ENCODE assay signal across 2 cellular contexts in the genomic region with DNA sequence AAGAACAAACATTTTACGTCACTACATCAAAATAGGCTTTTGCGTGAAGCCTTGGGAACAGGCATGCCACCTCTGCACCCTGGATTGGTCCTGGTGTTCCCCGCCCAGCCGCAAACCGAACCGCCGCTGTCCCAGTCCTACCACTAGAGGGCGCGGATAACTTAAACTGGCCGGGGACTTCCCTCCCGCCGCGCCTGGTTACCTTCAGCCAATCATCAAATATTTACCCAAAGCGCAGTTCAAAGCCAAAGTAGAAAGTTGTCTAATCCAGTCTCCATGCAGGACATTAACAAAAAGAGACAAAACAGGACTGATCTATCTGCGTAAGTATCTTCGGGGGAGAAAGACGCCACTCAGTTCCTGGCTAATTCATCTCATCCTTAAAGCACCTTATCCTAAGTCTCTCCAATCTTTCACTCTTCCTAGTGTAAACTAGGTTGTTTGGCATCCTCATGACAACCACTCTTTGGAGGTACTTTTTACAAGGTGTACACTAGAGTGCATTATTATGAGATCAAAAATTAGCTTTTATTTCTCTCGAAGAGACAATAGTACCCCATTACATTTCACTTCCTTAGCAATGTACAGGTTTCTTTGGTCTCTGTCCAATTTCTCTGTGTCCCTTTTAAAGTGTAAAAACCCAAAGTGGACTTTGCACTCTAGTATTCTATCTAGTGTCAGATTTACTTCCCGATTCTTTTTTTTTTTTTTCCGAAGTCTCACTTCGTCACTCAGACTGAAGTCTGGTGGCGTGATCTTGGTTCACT.
TF ChIP-seq lines count a peak whose summit lies in the region.

No MANE protein-coding gene starts in this region.

TF ChIP-seq in GM23338, 12 proteins besides CTCF, POLR2A, EP300 and RAD21:
- TF ChIP-seq CREB1 (CRISPR knock-in tag; IDR thresholded peaks at IDR 0.05; ENCODE audit: low read depth) (peak; percentile 44; the same call in 1 of the 2 replicates), EZH2phosphoT487 (IDR thresholded peaks at IDR 0.05; ENCODE audit: unreplicated experiment) (no peak)

TF ChIP-seq in K562, 482 proteins besides CTCF, POLR2A, EP300 and RAD21 (continues in another document):
- TF ChIP-seq VEZF1 (CRISPR knock-in tag; IDR thresholded peaks at IDR 0.05) = peak; percentile 64
- TF ChIP-seq TBL1XR1 (IDR thresholded peaks at IDR 0.05; ENCODE audit: low read length in 2 of 2) = 0 out of 4 replicates have a peak, but pooled peaks of 1 of the 2 experiments have one; percentile 3
- TF ChIP-seq ARID1B (IDR thresholded peaks at IDR 0.05) = peak; percentile 16; the same call in 1 of the 2 replicates
- TF ChIP-seq CTBP1 (IDR thresholded peaks at IDR 0.05; ENCODE audit: borderline replicate concordance) = peak; percentile 33; the same call in 1 of the 2 replicates
- TF ChIP-seq JUND (IDR thresholded peaks at IDR 0.05; ENCODE audit: borderline replicate concordance, low read depth, low read length) = peak; percentile 45; the same call in 1 of the 2 replicates
- no peak; the same call in 2 of the 3 replicates for TF ChIP-seq JUND (tag; IDR thresholded peaks at IDR 0.05; ENCODE audit: borderline replicate concordance, low read depth, low read length)
- TF ChIP-seq HCFC1 (IDR thresholded peaks at IDR 0.05; ENCODE audit: low read depth, low read length) = peak; percentile 46; the same call in 1 of the 2 replicates
- TF ChIP-seq KLF16 (IDR thresholded peaks at IDR 0.05) = peak; percentile 73
- peak; percentile 58 for TF ChIP-seq RFX1 (IDR thresholded peaks at IDR 0.05)
- peak; percentile 56 for TF ChIP-seq TBP (optimal IDR thresholded peaks at IDR 0.05; ENCODE audit: low read depth, low read length)
- TF ChIP-seq SMAD1 (IDR thresholded peaks at IDR 0.05; ENCODE audit: low read depth, low read length, partially characterized antibody) = no peak
- TF ChIP-seq KHSRP (IDR thresholded peaks at IDR 0.05) = 0 out of 2 replicates have a peak, but pooled peaks have one; percentile 20
- TF ChIP-seq, protein P1, sequence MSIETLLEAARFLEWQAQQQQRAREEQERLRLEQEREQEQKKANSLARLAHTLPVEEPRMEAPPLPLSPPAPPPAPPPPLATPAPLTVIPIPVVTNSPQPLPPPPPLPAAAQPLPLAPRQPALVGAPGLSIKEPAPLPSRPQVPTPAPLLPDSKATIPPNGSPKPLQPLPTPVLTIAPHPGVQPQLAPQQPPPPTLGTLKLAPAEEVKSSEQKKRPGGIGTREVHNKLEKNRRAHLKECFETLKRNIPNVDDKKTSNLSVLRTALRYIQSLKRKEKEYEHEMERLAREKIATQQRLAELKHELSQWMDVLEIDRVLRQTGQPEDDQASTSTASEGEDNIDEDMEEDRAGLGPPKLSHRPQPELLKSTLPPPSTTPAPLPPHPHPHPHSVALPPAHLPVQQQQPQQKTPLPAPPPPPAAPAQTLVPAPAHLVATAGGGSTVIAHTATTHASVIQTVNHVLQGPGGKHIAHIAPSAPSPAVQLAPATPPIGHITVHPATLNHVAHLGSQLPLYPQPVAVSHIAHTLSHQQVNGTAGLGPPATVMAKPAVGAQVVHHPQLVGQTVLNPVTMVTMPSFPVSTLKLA (conservative IDR thresholded peaks at IDR 0.05) = peak in 1 of 2 experiments; percentile 23; a peak in 1 of 4 replicates
- TF ChIP-seq SMC3 (conservative IDR thresholded peaks at IDR 0.05; ENCODE audit: insufficient read depth, low read depth, low read length) = peak; percentile 53
- peak; percentile 86 for TF ChIP-seq RB1 (IDR thresholded peaks at IDR 0.05; ENCODE audit: low read depth)
- peak; percentile 24; the same call in 1 of the 2 replicates for TF ChIP-seq PKNOX1 (IDR thresholded peaks at IDR 0.05)
- peak; percentile 38; the same call in 1 of the 2 replicates for TF ChIP-seq ESRRA (IDR thresholded peaks at IDR 0.05; ENCODE audit: borderline replicate concordance, low read depth)
- no peak for TF ChIP-seq MIER1 (IDR thresholded peaks at IDR 0.05; ENCODE audit: low read depth)
- TF ChIP-seq FOXJ3 (CRISPR knock-in tag; IDR thresholded peaks at IDR 0.05) = peak; percentile 75
- TF ChIP-seq TEAD1 (CRISPR knock-in tag; IDR thresholded peaks at IDR 0.05) = peak in 1 of 2 experiments; percentile 57; a peak in 1 of 4 replicates
- TF ChIP-seq SPI1 (IDR thresholded peaks at IDR 0.05; ENCODE audit: borderline replicate concordance, low read depth, low read length) = peak; percentile 73
- 0 out of 2 replicates have a peak, but pooled peaks have one; percentile 35 for TF ChIP-seq MYC (IDR thresholded peaks at IDR 0.05; ENCODE audit: low read depth, low read length)
- TF ChIP-seq MYC (CRISPR knock-in tag; IDR thresholded peaks at IDR 0.05; ENCODE audit: borderline replicate concordance, low read depth) = no peak
- 0 out of 2 replicates have a peak, but pooled peaks have one; percentile 55 for TF ChIP-seq REST (CRISPR knock-in tag; IDR thresholded peaks at IDR 0.05; ENCODE audit: low read depth)
- TF ChIP-seq, protein P2, sequence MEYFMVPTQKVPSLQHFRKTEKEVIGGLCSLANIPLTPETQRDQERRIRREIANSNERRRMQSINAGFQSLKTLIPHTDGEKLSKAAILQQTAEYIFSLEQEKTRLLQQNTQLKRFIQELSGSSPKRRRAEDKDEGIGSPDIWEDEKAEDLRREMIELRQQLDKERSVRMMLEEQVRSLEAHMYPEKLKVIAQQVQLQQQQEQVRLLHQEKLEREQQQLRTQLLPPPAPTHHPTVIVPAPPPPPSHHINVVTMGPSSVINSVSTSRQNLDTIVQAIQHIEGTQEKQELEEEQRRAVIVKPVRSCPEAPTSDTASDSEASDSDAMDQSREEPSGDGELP (CRISPR knock-in tag; IDR thresholded peaks at IDR 0.05; ENCODE audit: borderline replicate concordance) = peak; percentile 61; the same call in 1 of the 2 replicates
- no peak for TF ChIP-seq NR2C2 (CRISPR knock-in tag; IDR thresholded peaks at IDR 0.05)
- 0 out of 2 replicates have a peak, but pooled peaks have one; percentile 15 for TF ChIP-seq NR2C2 (tag; IDR thresholded peaks at IDR 0.05)
- TF ChIP-seq ETV1 (tag; conservative IDR thresholded peaks at IDR 0.05; ENCODE audit: low read depth) = no peak
- TF ChIP-seq CREBBP (IDR thresholded peaks at IDR 0.05; ENCODE audit: low read depth, low read length) = no peak
- TF ChIP-seq FOXA3 (CRISPR knock-in tag; conservative IDR thresholded peaks at IDR 0.05 in 1 of 2, IDR thresholded peaks at IDR 0.05 in 1 of 2) = 0 out of 4 replicates have a peak, but pooled peaks of 1 of the 2 experiments have one; percentile 31
- no peak for TF ChIP-seq MTA2 (IDR thresholded peaks at IDR 0.05; ENCODE audit: low read depth)
- peak; percentile 45; the same call in 1 of the 2 replicates for TF ChIP-seq EHMT2 (IDR thresholded peaks at IDR 0.05)
- TF ChIP-seq ATF1 (CRISPR knock-in tag; IDR thresholded peaks at IDR 0.05) = no peak
- peak; percentile 55; the same call in 1 of the 2 replicates for TF ChIP-seq ATF1 (tag; IDR thresholded peaks at IDR 0.05)
- 0 out of 2 replicates have a peak, but pooled peaks have one; percentile 40 for TF ChIP-seq BHLHE40 (IDR thresholded peaks at IDR 0.05; ENCODE audit: low read length)
- TF ChIP-seq, protein P3, sequence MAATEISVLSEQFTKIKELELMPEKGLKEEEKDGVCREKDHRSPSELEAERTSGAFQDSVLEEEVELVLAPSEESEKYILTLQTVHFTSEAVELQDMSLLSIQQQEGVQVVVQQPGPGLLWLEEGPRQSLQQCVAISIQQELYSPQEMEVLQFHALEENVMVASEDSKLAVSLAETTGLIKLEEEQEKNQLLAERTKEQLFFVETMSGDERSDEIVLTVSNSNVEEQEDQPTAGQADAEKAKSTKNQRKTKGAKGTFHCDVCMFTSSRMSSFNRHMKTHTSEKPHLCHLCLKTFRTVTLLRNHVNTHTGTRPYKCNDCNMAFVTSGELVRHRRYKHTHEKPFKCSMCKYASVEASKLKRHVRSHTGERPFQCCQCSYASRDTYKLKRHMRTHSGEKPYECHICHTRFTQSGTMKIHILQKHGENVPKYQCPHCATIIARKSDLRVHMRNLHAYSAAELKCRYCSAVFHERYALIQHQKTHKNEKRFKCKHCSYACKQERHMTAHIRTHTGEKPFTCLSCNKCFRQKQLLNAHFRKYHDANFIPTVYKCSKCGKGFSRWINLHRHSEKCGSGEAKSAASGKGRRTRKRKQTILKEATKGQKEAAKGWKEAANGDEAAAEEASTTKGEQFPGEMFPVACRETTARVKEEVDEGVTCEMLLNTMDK (IDR thresholded peaks at IDR 0.05; ENCODE audit: borderline replicate concordance, insufficient read depth, low read depth, low read length, poor library complexity, severe bottlenecking) = peak; percentile 53
- TF ChIP-seq CREM (IDR thresholded peaks at IDR 0.05; ENCODE audit: low read depth) = peak; percentile 45; the same call in 1 of the 2 replicates
- TF ChIP-seq XRCC5 (IDR thresholded peaks at IDR 0.05; ENCODE audit: low read depth, low read length) = peak; percentile 93
- TF ChIP-seq, protein P4, sequence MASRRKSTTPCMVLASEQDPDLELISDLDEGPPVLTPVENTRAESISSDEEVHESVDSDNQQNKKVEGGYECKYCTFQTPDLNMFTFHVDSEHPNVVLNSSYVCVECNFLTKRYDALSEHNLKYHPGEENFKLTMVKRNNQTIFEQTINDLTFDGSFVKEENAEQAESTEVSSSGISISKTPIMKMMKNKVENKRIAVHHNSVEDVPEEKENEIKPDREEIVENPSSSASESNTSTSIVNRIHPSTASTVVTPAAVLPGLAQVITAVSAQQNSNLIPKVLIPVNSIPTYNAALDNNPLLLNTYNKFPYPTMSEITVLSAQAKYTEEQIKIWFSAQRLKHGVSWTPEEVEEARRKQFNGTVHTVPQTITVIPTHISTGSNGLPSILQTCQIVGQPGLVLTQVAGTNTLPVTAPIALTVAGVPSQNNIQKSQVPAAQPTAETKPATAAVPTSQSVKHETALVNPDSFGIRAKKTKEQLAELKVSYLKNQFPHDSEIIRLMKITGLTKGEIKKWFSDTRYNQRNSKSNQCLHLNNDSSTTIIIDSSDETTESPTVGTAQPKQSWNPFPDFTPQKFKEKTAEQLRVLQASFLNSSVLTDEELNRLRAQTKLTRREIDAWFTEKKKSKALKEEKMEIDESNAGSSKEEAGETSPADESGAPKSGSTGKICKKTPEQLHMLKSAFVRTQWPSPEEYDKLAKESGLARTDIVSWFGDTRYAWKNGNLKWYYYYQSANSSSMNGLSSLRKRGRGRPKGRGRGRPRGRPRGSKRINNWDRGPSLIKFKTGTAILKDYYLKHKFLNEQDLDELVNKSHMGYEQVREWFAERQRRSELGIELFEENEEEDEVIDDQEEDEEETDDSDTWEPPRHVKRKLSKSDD (conservative IDR thresholded peaks at IDR 0.05; ENCODE audit: low read length) = peak; percentile 86; the same call in 1 of the 2 replicates
- TF ChIP-seq RUNX1 (IDR thresholded peaks at IDR 0.05; ENCODE audit: low read depth) = no peak
- TF ChIP-seq, protein P5, sequence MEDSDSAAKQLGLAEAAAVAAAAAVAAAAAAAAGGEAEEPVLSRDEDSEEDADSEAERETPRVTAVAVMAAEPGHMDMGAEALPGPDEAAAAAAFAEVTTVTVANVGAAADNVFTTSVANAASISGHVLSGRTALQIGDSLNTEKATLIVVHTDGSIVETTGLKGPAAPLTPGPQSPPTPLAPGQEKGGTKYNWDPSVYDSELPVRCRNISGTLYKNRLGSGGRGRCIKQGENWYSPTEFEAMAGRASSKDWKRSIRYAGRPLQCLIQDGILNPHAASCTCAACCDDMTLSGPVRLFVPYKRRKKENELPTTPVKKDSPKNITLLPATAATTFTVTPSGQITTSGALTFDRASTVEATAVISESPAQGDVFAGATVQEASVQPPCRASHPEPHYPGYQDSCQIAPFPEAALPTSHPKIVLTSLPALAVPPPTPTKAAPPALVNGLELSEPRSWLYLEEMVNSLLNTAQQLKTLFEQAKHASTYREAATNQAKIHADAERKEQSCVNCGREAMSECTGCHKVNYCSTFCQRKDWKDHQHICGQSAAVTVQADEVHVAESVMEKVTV (CRISPR knock-in tag; IDR thresholded peaks at IDR 0.05) = 0 out of 2 replicates have a peak, but pooled peaks have one; percentile 13
- TF ChIP-seq DPF2 (IDR thresholded peaks at IDR 0.05) = 0 out of 2 replicates have a peak, but pooled peaks have one; percentile 14
- no peak for TF ChIP-seq KLF1 (tag; IDR thresholded peaks at IDR 0.05)
- TF ChIP-seq ZNF23 (CRISPR knock-in tag; IDR thresholded peaks at IDR 0.05) = no peak
